8 cellular contexts compared by ENCODE assay signal in the genomic region with DNA sequence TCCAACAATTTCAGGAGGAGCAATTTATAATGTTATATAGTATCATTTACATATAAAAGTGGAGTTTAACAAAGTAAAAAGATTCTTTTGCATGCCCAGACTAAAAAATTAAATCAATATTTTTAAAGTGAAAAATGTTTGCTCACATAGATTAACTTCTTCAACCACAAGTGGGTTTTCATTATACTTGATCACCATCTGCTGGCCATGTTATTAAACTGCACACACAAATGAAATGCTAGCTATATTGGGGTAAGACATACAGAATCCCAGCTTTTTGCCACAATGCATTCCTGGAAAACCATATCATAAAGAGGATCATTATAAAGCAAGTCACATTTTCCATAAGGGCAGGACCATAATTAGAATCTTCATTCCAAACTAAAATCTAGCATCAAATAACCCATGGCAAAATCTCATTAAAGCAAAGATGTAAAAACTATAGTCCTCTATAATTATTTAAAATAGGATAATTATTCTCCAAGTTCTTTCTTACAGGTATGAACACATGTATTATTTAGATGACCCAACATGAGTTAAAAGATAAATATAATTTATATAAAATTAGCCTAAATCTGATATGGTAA. TPM values are rescaled to one million over a fixed set of nuclear protein-coding genes. Genes with fewer than 3 reads are reported as not detected.
DNase-seq lines count a peak whose midpoint lies in the region; ATAC-seq and TF ChIP-seq lines count a peak whose summit lies in the region.

No MANE protein-coding gene starts in this region.

- H3K27me3 ChIP-seq in SK-N-SH (ENCODE audit: insufficient read depth) (no peaks in the 10 kb centered on the region), fibroblast of lung (ENCODE audit: control insufficient read depth, insufficient read depth, low read length) (no peaks in the 10 kb centered on the region), parathyroid adenoma (ENCODE audit: control insufficient read depth, insufficient read depth, low read length) (no peaks in the 10 kb centered on the region)

- H3K9me3 ChIP-seq in SK-N-SH (no peaks in the 10 kb centered on the region), fibroblast of lung (ENCODE audit: control insufficient read depth, insufficient read depth, low read depth, low read length) (no peaks in the 10 kb centered on the region), parathyroid adenoma (ENCODE audit: control insufficient read depth, low read length) (no peaks in the 10 kb centered on the region)

- H3K9me2 ChIP-seq in SK-N-SH = no peaks in the 10 kb centered on the region

- TF ChIP-seq RAD21 in SK-N-SH (IDR thresholded peaks at IDR 0.05; ENCODE audit: low read length) = peak; percentile 99

- intact Hi-C loops in activated naive CD4-positive, alpha-beta T cell treated with anti-CD3 and anti-CD28 coated beads for 36 hours (cut with micrococcal nuclease) = loop anchor here (1.0 to 2.0 kb wide), 3 partner anchors 709 to 934 kb away; no protein-coding TSS in a partner anchor

- no peak for ATAC-seq in GM18505 (IDR thresholded peaks at IDR 0.05; ENCODE audit: unreplicated experiment)

- H4K20me1 ChIP-seq in SK-N-SH (ENCODE audit: insufficient read depth) (no peaks in the 10 kb centered on the region), fibroblast of lung (ENCODE audit: control insufficient read depth, extremely low read depth, insufficient read depth, low read length) (no peaks in the 10 kb centered on the region)

- peaks cover 2% of the 10 kb centered on the region for H3K36me3 Mint-ChIP-seq in activated CD4-positive, alpha-beta T cell treated with anti-CD3 and anti-CD28 coated beads, Interleukin-2, amount 10 ng/mL, durations not matched to agents 7 days and 5 days (ENCODE audit: low read depth)
- no peaks in the 10 kb centered on the region for H3K36me3 Mint-ChIP-seq in activated naive CD4-positive, alpha-beta T cell treated with anti-CD3 and anti-CD28 coated beads for 36 hours (ENCODE audit: low read depth)

- peaks cover 3% of the 10 kb centered on the region for H3F3A ChIP-seq in SK-N-SH (replicated peaks; ENCODE audit: insufficient read depth)

- no peak for TF ChIP-seq EP300 in SK-N-SH (IDR thresholded peaks at IDR 0.05; ENCODE audit: borderline replicate concordance in 1 of 2, low read depth in 1 of 2, low read length in 1 of 2)

- no peaks in the 10 kb centered on the region for H3K27me3 Mint-ChIP-seq in activated CD4-positive, alpha-beta T cell treated with anti-CD3 and anti-CD28 coated beads, Interleukin-2, amount 10 ng/mL, durations not matched to agents 7 days and 5 days
- H3K27me3 Mint-ChIP-seq in activated naive CD4-positive, alpha-beta T cell treated with anti-CD3 and anti-CD28 coated beads for 36 hours (ENCODE audit: low read depth) = no peaks in the 10 kb centered on the region

- H3K9ac ChIP-seq in SK-N-SH (no peak overlapping the region), fibroblast of lung (ENCODE audit: insufficient read depth, low read length) (no peak overlapping the region), parathyroid adenoma (no peak overlapping the region)

- peak; percentile 44 for DNase-seq in activated CD4-positive, alpha-beta T cell treated with anti-CD3 and anti-CD28 coated beads, Interleukin-2, amount 10 ng/mL, durations not matched to agents 7 days and 5 days
- DNase-seq in activated CD4-positive, alpha-beta T cell treated with anti-CD3 and anti-CD28 coated beads for 48 hours = no peak
- DNase-seq in LHCN-M2 (ENCODE audit: low read depth) (peak; percentile 58), SK-N-SH (peak; percentile 78), fibroblast of lung (ENCODE audit: low read depth in 2 of 2) (peak; percentile 46 to 80)
- no peak for DNase-seq in activated naive CD4-positive, alpha-beta T cell treated with anti-CD3 and anti-CD28 coated beads for 36 hours

- H3K27ac ChIP-seq in SK-N-SH (ENCODE audit: low read depth in 2 of 2, low read length in 1 of 2) (no peak overlapping the region; a peak in 1 of 4 replicates), fibroblast of lung (ENCODE audit: insufficient read depth, low read length) (no peak overlapping the region), parathyroid adenoma (no peak overlapping the region)

- no peak overlapping the region for H3K4me3 Mint-ChIP-seq in activated CD4-positive, alpha-beta T cell treated with anti-CD3 and anti-CD28 coated beads, Interleukin-2, amount 10 ng/mL, durations not matched to agents 7 days and 5 days
- no peak overlapping the region for H3K4me3 Mint-ChIP-seq in activated naive CD4-positive, alpha-beta T cell treated with anti-CD3 and anti-CD28 coated beads for 36 hours

- no peaks in the 10 kb centered on the region for H3K9me3 Mint-ChIP-seq in activated CD4-positive, alpha-beta T cell treated with anti-CD3 and anti-CD28 coated beads, Interleukin-2, amount 10 ng/mL, durations not matched to agents 7 days and 5 days
- no peaks in the 10 kb centered on the region for H3K9me3 Mint-ChIP-seq in activated naive CD4-positive, alpha-beta T cell treated with anti-CD3 and anti-CD28 coated beads for 36 hours

- H2AFZ ChIP-seq in SK-N-SH (ENCODE audit: low read depth) (no peak overlapping the region), fibroblast of lung (ENCODE audit: low read length) (no peak overlapping the region), parathyroid adenoma (no peak overlapping the region)

- H3K79me2 ChIP-seq in SK-N-SH (ENCODE audit: insufficient read depth) (no peaks in the 10 kb centered on the region), fibroblast of lung (ENCODE audit: control insufficient read depth, insufficient read depth, low read length) (no peaks in the 10 kb centered on the region), parathyroid adenoma (peaks cover under 1% of the 10 kb centered on the region)

- no peak overlapping the region for H3K4me2 ChIP-seq in SK-N-SH
- H3K4me2 ChIP-seq in fibroblast of lung (ENCODE audit: extremely low read depth, insufficient read depth, low read length) = no peak overlapping the region
- H3K4me2 ChIP-seq in parathyroid adenoma (ENCODE audit: low read length) = no peak overlapping the region

- H3K4me1 ChIP-seq in SK-N-SH (ENCODE audit: control insufficient read depth in 1 of 2, insufficient read depth in 2 of 2, low read depth in 1 of 2, low read length in 1 of 2) (no peaks in the 10 kb centered on the region), fibroblast of lung (ENCODE audit: control insufficient read depth, extremely low read depth, insufficient read depth, low read length) (no peaks in the 10 kb centered on the region), parathyroid adenoma (no peaks in the 10 kb centered on the region)

- H3K4me3 ChIP-seq in SK-N-SH (ENCODE audit: low read depth in 2 of 2, low read length in 1 of 2) (no peak overlapping the region; a peak in 1 of 4 replicates), fibroblast of lung (replicated peaks in 1 of 4; ENCODE audit: control extremely low read depth in 1 of 4, insufficient read depth in 1 of 4, low read depth in 3 of 4, low read length in 4 of 4) (no peak overlapping the region), parathyroid adenoma (ENCODE audit: low read depth, low read length) (no peak overlapping the region)

- POLR2A ChIA-PET in activated CD4-positive, alpha-beta T cell treated with anti-CD3 and anti-CD28 coated beads, Interleukin-2, amount 10 ng/mL, durations not matched to agents 7 days and 5 days (lab: Charles Lee) = no interaction called here
- POLR2A ChIA-PET in SK-N-SH (lab: Yijun Ruan, JAX) = no interaction called here

- no peak overlapping the region for H3K27ac Mint-ChIP-seq in activated CD4-positive, alpha-beta T cell treated with anti-CD3 and anti-CD28 coated beads, Interleukin-2, amount 10 ng/mL, durations not matched to agents 7 days and 5 days
- no peak overlapping the region for H3K27ac Mint-ChIP-seq in activated naive CD4-positive, alpha-beta T cell treated with anti-CD3 and anti-CD28 coated beads for 36 hours

- H3K4me1 Mint-ChIP-seq in activated CD4-positive, alpha-beta T cell treated with anti-CD3 and anti-CD28 coated beads, Interleukin-2, amount 10 ng/mL, durations not matched to agents 7 days and 5 days = no peaks in the 10 kb centered on the region
- H3K4me1 Mint-ChIP-seq in activated naive CD4-positive, alpha-beta T cell treated with anti-CD3 and anti-CD28 coated beads for 36 hours (ENCODE audit: low read depth) = peaks cover 4% of the 10 kb centered on the region

- CTCF ChIA-PET in activated CD4-positive, alpha-beta T cell treated with anti-CD3 and anti-CD28 coated beads, Interleukin-2, amount 10 ng/mL, durations not matched to agents 7 days and 5 days (lab: Charles Lee) = interaction anchor here (0.9 to 1.7 kb wide), 3 partner anchors 19 to 937 kb away, joined by 3 to 6 read pairs (median 5); no protein-coding TSS in a partner anchor
- CTCF ChIA-PET in SK-N-SH (lab: Yijun Ruan, JAX) = interaction anchor here (0.6 to 9.5 kb wide), 45 partner anchors 11 to 960 kb away, joined by 3 to 148 read pairs (median 3); a partner anchor contains a TSS
- CTCF ChIA-PET in activated naive CD4-positive, alpha-beta T cell treated with anti-CD3 and anti-CD28 coated beads for 36 hours (lab: Charles Lee) = interaction anchor here (0.6 to 3.8 kb wide), 9 partner anchors 42 to 1473 kb away, joined by 3 to 17 read pairs (median 3); no protein-coding TSS in a partner anchor

- no peak for TF ChIP-seq POLR2A in GM18505 (IDR thresholded peaks at IDR 0.05; ENCODE audit: borderline replicate concordance, extremely low read depth, insufficient read depth, insufficient read length)

- TF ChIP-seq CTCF in SK-N-SH (IDR thresholded peaks at IDR 0.05) (peak; percentile 98), fibroblast of lung (conservative IDR thresholded peaks at IDR 0.05 in 1 of 2, IDR thresholded peaks at IDR 0.05 in 1 of 2; ENCODE audit: low read depth in 1 of 2, low read length in 2 of 2) (peak; percentile 49 to 67), parathyroid adenoma (IDR thresholded peaks at IDR 0.05) (peak; percentile 73)

- H3K36me3 ChIP-seq in SK-N-SH (replicated peaks in 1 of 2; ENCODE audit: control insufficient read depth in 1 of 2, insufficient read depth in 2 of 2, low read length in 1 of 2) (peaks cover 6 to 12% of the 10 kb centered on the region in 2 experiments), fibroblast of lung (ENCODE audit: control insufficient read depth, insufficient read depth, low read length) (no peaks in the 10 kb centered on the region), parathyroid adenoma (ENCODE audit: control insufficient read depth, insufficient read depth, low read length) (no peaks in the 10 kb centered on the region)

TF ChIP-seq in SK-N-SH, 30 proteins besides CTCF, POLR2A, EP300 and RAD21 (continues in another document):
- TF ChIP-seq GABPA (IDR thresholded peaks at IDR 0.05; ENCODE audit: low read depth) = no peak

RNA-seq across cellular contexts. Expression of a gene that starts 26.3 kb away (rescaled TPM):
- 1 to 10 TPM; 4.0 to 4.2 TPM for total RNA-seq in activated CD4-positive, alpha-beta T cell treated with anti-CD3 and anti-CD28 coated beads, Interleukin-2, amount 10 ng/mL, durations not matched to agents 7 days and 5 days
- 22.6 and 37.2 TPM in 2 replicates for total RNA-seq in LHCN-M2 (2014; rRNA removed)
- polyA plus RNA-seq in LHCN-M2 (2012) = 10.6 TPM
- polyA plus RNA-seq in SK-N-SH (2012; rRNA removed) = 7.9 and 10.6 TPM in 2 replicates
- polyA plus RNA-seq in SK-N-SH (2012; cell fraction: cytosol; rRNA removed) = 13.9 and 18.0 TPM in 2 replicates
- 3.3 and 6.6 TPM in 2 replicates for polyA plus RNA-seq in SK-N-SH (2012; cell fraction: nucleus; rRNA removed)
- 5.4 and 7.2 TPM in 2 replicates for total RNA-seq in fibroblast of lung
- polyA plus RNA-seq in fibroblast of lung = 3.5 and 6.4 TPM in 2 replicates
- 3.5 and 4.8 TPM in 2 replicates for polyA plus RNA-seq in fibroblast of lung (2012)
- polyA minus RNA-seq in fibroblast of lung (ENCODE audit: low replicate concordance) = not detected in 2 replicates
- total RNA-seq in activated naive CD4-positive, alpha-beta T cell treated with anti-CD3 and anti-CD28 coated beads for 36 hours = under 1 TPM; 0.49 to 0.95 TPM

Comparison
In these comparisons a context has a peak if more than half of its experiments do, and no peak if none do; other contexts are left out.
1. DNase-seq: peak in activated CD4-positive, alpha-beta T cell treated with anti-CD3 and anti-CD28 coated beads, Interleukin-2, amount 10 ng/mL, durations not matched to agents 7 days and 5 days (single experiment), LHCN-M2 (single experiment), SK-N-SH (single experiment) and fibroblast of lung (2 of 2); none in activated CD4-positive, alpha-beta T cell treated with anti-CD3 and anti-CD28 coated beads for 48 hours (single experiment) and activated naive CD4-positive, alpha-beta T cell treated with anti-CD3 and anti-CD28 coated beads for 36 hours (single experiment).
2. Peak in every context shown above with its lines, with median percentiles within 50 percentile points of each other: CTCF ChIP-seq.